In genomic region chr7:7554647-7555575, GRCh38 we compare ENCODE assay signal across 15 cellular contexts. TPM values are rescaled to one million over a fixed set of nuclear protein-coding genes. Genes with fewer than 3 reads are reported as not detected.
A peak's percentile ranks its signal among the peaks of the same experiment; 100 is the strongest.
DNase-seq lines count a peak whose midpoint lies in the region; ATAC-seq, FAIRE-seq and TF ChIP-seq lines count a peak whose summit lies in the region.
"Had no signal": no experiment of that assay in that cellular context is flagged by ENCODE, and none has a peak within 500 bp of the region (broad histone marks: within the 10 kb centered on the region; RNA-seq: fewer than 3 reads in every experiment).

No MANE protein-coding gene starts in this region.

- TF ChIP-seq CTCF in D721Med (IDR thresholded peaks at IDR 0.05; ENCODE audit: insufficient read depth, missing control alignments) (no peak), omental fat pad (IDR thresholded peaks at IDR 0.05) (no peak)
- no peak for TF ChIP-seq CTCF in CD8-positive, alpha-beta T cell (IDR thresholded peaks at IDR 0.05)

- H3K27me3 Mint-ChIP-seq in CD8-positive, alpha-beta T cell (ENCODE audit: low read depth), result peaks cover 4% of the 10 kb centered on the region
- H3K27me3 Mint-ChIP-seq: activated B cell treated with CpG ODN at 0.5 μM for 24 hours; CD4-positive, alpha-beta T cell had no signal

- peaks cover 18% of the 10 kb centered on the region for H3K9me3 Mint-ChIP-seq in CD8-positive, alpha-beta T cell

- no peaks in the 10 kb centered on the region for H3K27me3 ChIP-seq in CD8-positive, alpha-beta T cell (ENCODE audit: insufficient read depth, low read length)
- H3K27me3 ChIP-seq: neural progenitor cell had no signal

- H3K4me1 ChIP-seq in CD8-positive, alpha-beta T cell (ENCODE audit: insufficient read depth, low read length), result no peaks in the 10 kb centered on the region

- no peak for DNase-seq in D721Med (ENCODE audit: insufficient read length, low spot score)
- peak; percentile 99 for DNase-seq in NCI-H1417 treated with DMSO at 0.1 percent for 48 hours (lab: John Stamatoyannopoulos, UW)
- peak; percentile 99 for DNase-seq in NCI-H69 (lab: John Stamatoyannopoulos, UW)
- peak; percentile 92 for DNase-seq in myocyte (ENCODE audit: low read depth)
- no peak for DNase-seq in CD8-positive, alpha-beta T cell
- no peak for DNase-seq in omental fat pad (ENCODE audit: low spot score)
- DNase-seq in kidney glomerular epithelial cell (lab: John Stamatoyannopoulos, UW), result no peak
- DNase-seq: activated B cell treated with CpG ODN at 0.5 μM for 24 hours; CD4-positive, alpha-beta T cell; left cardiac atrium; NCI-H187 treated with DMSO at 0.1 percent for 48 hours had no signal

- CTCF ChIA-PET in CD8-positive, alpha-beta T cell (lab: Charles Lee), result no interaction called here

- H3K27ac ChIP-seq in CD8-positive, alpha-beta T cell (ENCODE audit: low read depth, low read length), result no peak overlapping the region
- H3K27ac ChIP-seq: neural progenitor cell had no signal

- no peak overlapping the region for H3K4me3 Mint-ChIP-seq in CD8-positive, alpha-beta T cell
- H3K4me3 Mint-ChIP-seq: activated B cell treated with CpG ODN at 0.5 μM for 24 hours; CD4-positive, alpha-beta T cell; neural progenitor cell; stimulated activated effector memory CD8-positive, alpha-beta T cell treated with anti-CD3 and anti-CD28 coated beads, Interleukin-12 subunit alpha, Interleukin-12 subunit beta, amount 100 ng/mL, for 72 hours had no signal

- H3K4me1 Mint-ChIP-seq in CD8-positive, alpha-beta T cell (ENCODE audit: low read depth), result no peaks in the 10 kb centered on the region
- H3K4me1 Mint-ChIP-seq: activated B cell treated with CpG ODN at 0.5 μM for 24 hours; stimulated activated effector memory CD8-positive, alpha-beta T cell treated with anti-CD3 and anti-CD28 coated beads, Interleukin-12 subunit alpha, Interleukin-12 subunit beta, amount 100 ng/mL, for 72 hours had no signal

- intact Hi-C loops in CD8-positive, alpha-beta T cell (cut with DNase I, micrococcal nuclease), result no loop called here

- H3K36me3 ChIP-seq in CD8-positive, alpha-beta T cell (ENCODE audit: insufficient read depth, low read length), result no peaks in the 10 kb centered on the region
- H3K36me3 ChIP-seq: neural progenitor cell had no signal

- no peak for ATAC-seq in CD8-positive, alpha-beta T cell
- no peak for ATAC-seq in omental fat pad (ENCODE audit: low FRiP score)
- no peak for ATAC-seq in GM18909 (IDR thresholded peaks at IDR 0.05; ENCODE audit: poor library complexity, unreplicated experiment)
- ATAC-seq: left cardiac atrium; stimulated activated effector memory CD8-positive, alpha-beta T cell treated with anti-CD3 and anti-CD28 coated beads, Interleukin-12 subunit alpha, Interleukin-12 subunit beta, amount 100 ng/mL, for 72 hours had no signal

- H3K27ac Mint-ChIP-seq in CD8-positive, alpha-beta T cell, result no peak overlapping the region
- H3K27ac Mint-ChIP-seq: activated B cell treated with CpG ODN at 0.5 μM for 24 hours; CD4-positive, alpha-beta T cell; neural progenitor cell; stimulated activated effector memory CD8-positive, alpha-beta T cell treated with anti-CD3 and anti-CD28 coated beads, Interleukin-12 subunit alpha, Interleukin-12 subunit beta, amount 100 ng/mL, for 72 hours had no signal

- H3K36me3 Mint-ChIP-seq in CD8-positive, alpha-beta T cell, result peaks cover 16% of the 10 kb centered on the region
- H3K36me3 Mint-ChIP-seq: stimulated activated effector memory CD8-positive, alpha-beta T cell treated with anti-CD3 and anti-CD28 coated beads, Interleukin-12 subunit alpha, Interleukin-12 subunit beta, amount 100 ng/mL, for 72 hours had no signal

- FAIRE-seq in D721Med (lab: Jason Lieb, UNC), result peak; percentile 93
- FAIRE-seq: H1 had no signal

- POLR2A ChIA-PET in CD8-positive, alpha-beta T cell (lab: Charles Lee), result no interaction called here

- no peaks in the 10 kb centered on the region for H3K9me3 ChIP-seq in CD8-positive, alpha-beta T cell (ENCODE audit: low read length)

- no peak overlapping the region for H3K4me3 ChIP-seq in CD8-positive, alpha-beta T cell (ENCODE audit: low read depth, low read length)
- H3K4me3 ChIP-seq: neural progenitor cell had no signal

RNA-seq across cellular contexts. Expression of gene MIOS, which starts 11.8 kb away (rescaled TPM):
- total RNA-seq in myocyte (84.2 and 88.2 TPM in 2 replicates), omental fat pad (10 to 100 TPM; 28.4 to 61.7 (median 41.5) TPM)
- 9.1 TPM for polyA plus RNA-seq in myocyte (2012)
- total RNA-seq in CD8-positive, alpha-beta T cell, result 10 to 100 TPM; 35.1 to 36.8 TPM

RNA-seq across cellular contexts. Expression of gene COL28A1, which starts 19.2 kb away (rescaled TPM):
- 0.88 and 2.2 TPM in 2 replicates for total RNA-seq in myocyte
- 0.35 TPM for polyA plus RNA-seq in myocyte (2012)
- total RNA-seq in CD8-positive, alpha-beta T cell, result under 1 TPM; 0.16 to 0.36 TPM
- total RNA-seq in omental fat pad, result 1 to 10 TPM in 1 of 4 donors, under 1 TPM in 3; 0.25 to 3.0 (median 0.65) TPM

Comparison
In these comparisons a context has a peak if more than half of its experiments do, and no peak if none do; other contexts are left out.
1. DNase-seq: peak in NCI-H1417 treated with DMSO at 0.1 percent for 48 hours (single experiment), NCI-H69 (single experiment) and myocyte (single experiment); none in D721Med (single experiment), CD8-positive, alpha-beta T cell (0 of 7), omental fat pad (single experiment) and kidney glomerular epithelial cell (single experiment).